Comparison of ENCODE assay signal across 28 cellular contexts in genomic region chr6:19463925-19464324, GRCh38.
"Had no signal": no experiment of that assay in that cellular context is flagged by ENCODE, and none has a peak within 500 bp of the region (broad histone marks: within the 10 kb centered on the region; RNA-seq: fewer than 3 reads in every experiment).

No MANE protein-coding gene starts in this region.

- DNase-seq: naive thymus-derived CD4-positive, alpha-beta T cell; natural killer cell; nephron progenitor cell; nucleus accumbens; pancreas; psoas muscle; right cardiac atrium; right lobe of liver; sigmoid colon; spleen; stimulated activated CD4-positive, alpha-beta T cell treated with anti-CD3 and anti-CD28 coated beads, Interleukin-12 subunit alpha, Interleukin-12 subunit beta, amount 100 ng/mL, for 4 hours; stimulated activated CD4-positive, alpha-beta T cell treated with anti-CD3 and anti-CD28 coated beads, Interleukin-1b, Interleukin-23, amount 100 ng/mL, for 48 hours; stimulated activated CD4-positive, alpha-beta T cell treated with anti-CD3 and anti-CD28 coated beads, Interleukin-4, amount 100 ng/mL, for 1 hour; stimulated activated CD4-positive, alpha-beta T cell treated with anti-CD3 and anti-CD28 coated beads, Interleukin-4, amount 100 ng/mL, for 4 hours; stimulated activated CD8-positive, alpha-beta memory T cell treated with anti-CD3 and anti-CD28 coated beads, Interleukin-4, amount 100 ng/mL, for 48 hours; stimulated activated naive B cell treated with anti-CD40 and anti-IgM and Interleukin-4, amounts not matched to agents 10 μg/mL and 1 μg/mL and 100 μg/mL, for 72 hours; stimulated activated naive CD4-positive, alpha-beta T cell treated with Interleukin-2 at 50 U/mL for 16 hours; stomach; thyroid gland; trophoblast cell; upper lobe of left lung had no signal

- ATAC-seq: naive thymus-derived CD4-positive, alpha-beta T cell; natural killer cell; psoas muscle; right lobe of liver; stimulated activated naive B cell treated with anti-CD40 and anti-IgM and Interleukin-4, amounts not matched to agents 10 μg/mL and 1 μg/mL and 100 μg/mL, for 72 hours had no signal

- H3K27ac ChIP-seq: neutrophil, psoas muscle, right lobe of liver, sigmoid colon, spleen, stomach, thoracic aorta, thyroid gland, tibial nerve, vagina had no signal

- H3K27ac Mint-ChIP-seq: naive thymus-derived CD4-positive, alpha-beta T cell; natural killer cell; nephron progenitor cell; progenitor cell of endocrine pancreas; stimulated activated naive B cell treated with anti-CD40 and anti-IgM and Interleukin-4, amounts not matched to agents 10 μg/mL and 1 μg/mL and 100 μg/mL, for 72 hours; stimulated activated naive CD8-positive, alpha-beta T cell treated with anti-CD3 and anti-CD28 coated beads, Interleukin-15, Interleukin-2, amounts not matched to agents 100 ng/mL and 50 ng/mL, for 24 hours had no signal

- H3K4me3 Mint-ChIP-seq: naive thymus-derived CD4-positive, alpha-beta T cell; natural killer cell; nephron progenitor cell; stimulated activated naive B cell treated with anti-CD40 and anti-IgM and Interleukin-4, amounts not matched to agents 10 μg/mL and 1 μg/mL and 100 μg/mL, for 72 hours; stimulated activated naive CD8-positive, alpha-beta T cell treated with anti-CD3 and anti-CD28 coated beads, Interleukin-15, Interleukin-2, amounts not matched to agents 100 ng/mL and 50 ng/mL, for 24 hours had no signal

- H3K4me1 Mint-ChIP-seq: naive thymus-derived CD4-positive, alpha-beta T cell; natural killer cell; stimulated activated naive B cell treated with anti-CD40 and anti-IgM and Interleukin-4, amounts not matched to agents 10 μg/mL and 1 μg/mL and 100 μg/mL, for 72 hours had no signal

- H3K4me1 ChIP-seq: pancreas, psoas muscle, right lobe of liver, spleen, stomach, vagina had no signal

- H3K9me3 ChIP-seq: neutrophil, pancreas, psoas muscle, right lobe of liver, sigmoid colon, spleen, stomach, thoracic aorta, thyroid gland, tibial nerve, upper lobe of left lung, vagina had no signal

- H3K4me3 ChIP-seq: pancreas, psoas muscle, right lobe of liver, sigmoid colon, smooth muscle cell, spleen, stomach, thoracic aorta, thyroid gland, tibial nerve, upper lobe of left lung, vagina had no signal

- H3K36me3 ChIP-seq: neutrophil, pancreas, right lobe of liver, sigmoid colon, spleen, stomach, thoracic aorta, thyroid gland, tibial nerve, upper lobe of left lung, vagina had no signal

- H3K27me3 Mint-ChIP-seq: naive thymus-derived CD4-positive, alpha-beta T cell; progenitor cell of endocrine pancreas; stimulated activated naive B cell treated with anti-CD40 and anti-IgM and Interleukin-4, amounts not matched to agents 10 μg/mL and 1 μg/mL and 100 μg/mL, for 72 hours; stimulated activated naive CD8-positive, alpha-beta T cell treated with anti-CD3 and anti-CD28 coated beads, Interleukin-15, Interleukin-2, amounts not matched to agents 100 ng/mL and 50 ng/mL, for 24 hours had no signal

- H3K9me3 Mint-ChIP-seq: nephron progenitor cell; stimulated activated naive B cell treated with anti-CD40 and anti-IgM and Interleukin-4, amounts not matched to agents 10 μg/mL and 1 μg/mL and 100 μg/mL, for 72 hours; stimulated activated naive CD8-positive, alpha-beta T cell treated with anti-CD3 and anti-CD28 coated beads, Interleukin-15, Interleukin-2, amounts not matched to agents 100 ng/mL and 50 ng/mL, for 24 hours had no signal

- H3K36me3 Mint-ChIP-seq: naive thymus-derived CD4-positive, alpha-beta T cell; natural killer cell; stimulated activated naive B cell treated with anti-CD40 and anti-IgM and Interleukin-4, amounts not matched to agents 10 μg/mL and 1 μg/mL and 100 μg/mL, for 72 hours had no signal

- H3K4me2 ChIP-seq: smooth muscle cell had no signal

- H3K27me3 ChIP-seq: neutrophil, pancreas, right lobe of liver, sigmoid colon, spleen, stomach, thyroid gland, tibial nerve, upper lobe of left lung, vagina had no signal
